ENCODE assay signal across 7 cellular contexts in the genomic region with DNA sequence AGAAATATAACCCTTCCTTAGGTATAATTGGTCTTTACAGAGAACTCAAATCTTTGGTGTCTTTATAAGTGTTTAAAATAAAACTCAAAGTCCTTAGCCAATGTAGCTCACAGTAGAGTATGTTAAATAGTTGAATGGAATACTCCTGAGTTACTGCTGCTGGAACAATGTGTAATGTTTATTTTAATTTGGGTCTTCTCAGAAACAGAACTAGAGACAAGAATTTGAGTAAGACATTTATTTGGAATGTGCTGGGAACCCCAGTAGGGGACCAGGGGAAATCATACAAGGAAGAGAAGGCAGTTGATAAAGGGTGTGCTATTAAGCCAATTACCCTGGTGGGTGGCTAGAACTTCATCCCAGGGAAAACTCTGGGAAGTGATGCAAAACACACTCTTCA.
"Had no signal": no experiment of that assay in that cellular context is flagged by ENCODE, and none has a peak within 500 bp of the region (broad histone marks: within the 10 kb centered on the region; RNA-seq: fewer than 3 reads in every experiment).

No MANE protein-coding gene starts in this region.

- DNase-seq: GM23248, GOT3, H7, KBM-7 had no signal

- H3K27ac ChIP-seq: GM23248, KMS-11 had no signal

- H3K4me3 Mint-ChIP-seq: IgD-negative memory B cell had no signal

- H3K36me3 Mint-ChIP-seq: IgD-negative memory B cell had no signal

- H3K4me1 Mint-ChIP-seq: IgD-negative memory B cell had no signal

- H3K27ac Mint-ChIP-seq: IgD-negative memory B cell had no signal

- H3K4me1 ChIP-seq: HAP-1 had no signal

- H3K36me3 ChIP-seq: HAP-1 had no signal

- H3K27me3 Mint-ChIP-seq: IgD-negative memory B cell had no signal

- H3K9me3 ChIP-seq: HAP-1 had no signal

- H3K4me3 ChIP-seq: GM23248, HAP-1 had no signal
